ENCODE assay signal across 8 cellular contexts in genomic region chr6:136846046-136846445, GRCh38. TPM values are rescaled to one million over a fixed set of nuclear protein-coding genes. Genes with fewer than 3 reads are reported as not detected.
A peak's percentile ranks its signal among the peaks of the same experiment; 100 is the strongest.
DNase-seq lines count a peak whose midpoint lies in the region; ATAC-seq and TF ChIP-seq lines count a peak whose summit lies in the region.

No MANE protein-coding gene starts in this region.

- H3K4me1 ChIP-seq in Karpas-422 (ENCODE audit: low read length): peaks cover 4% of the 10 kb centered on the region; the same call in 1 of the 2 replicates
- no peaks in the 10 kb centered on the region for H3K4me1 ChIP-seq in neural progenitor cell

- H3K27ac Mint-ChIP-seq in neural progenitor cell: no peak overlapping the region

- H4K20me1 ChIP-seq in Karpas-422 (ENCODE audit: insufficient read depth, low read depth, low read length) (no peaks in the 10 kb centered on the region), neural progenitor cell (ENCODE audit: low read depth) (peaks cover 2% of the 10 kb centered on the region)

- H3K4me2 ChIP-seq in Karpas-422 (ENCODE audit: low read depth, low read length, poor library complexity, severe bottlenecking) (no peak overlapping the region), neural progenitor cell (no peak overlapping the region)

- H3K27me3 ChIP-seq in Karpas-422 (ENCODE audit: low read length): no peaks in the 10 kb centered on the region
- H3K27me3 ChIP-seq in neural progenitor cell: no peaks in the 10 kb centered on the region

- H3F3A ChIP-seq in neural progenitor cell (ENCODE audit: low read depth): no peaks in the 10 kb centered on the region

- H3K27ac ChIP-seq in Karpas-422 (ENCODE audit: low read length) (no peak overlapping the region), neural progenitor cell (no peak overlapping the region)

- H3K27me3 Mint-ChIP-seq in neural progenitor cell (ENCODE audit: insufficient read depth, low read depth): peaks cover 3% of the 10 kb centered on the region

- H3K36me3 Mint-ChIP-seq in neural progenitor cell: peaks cover 29% of the 10 kb centered on the region

- peaks cover 23% of the 10 kb centered on the region for H3K9me3 Mint-ChIP-seq in neural progenitor cell

- no peak overlapping the region for H3K4me3 Mint-ChIP-seq in neural progenitor cell

- H2AFZ ChIP-seq in Karpas-422 (ENCODE audit: low read length): no peak overlapping the region
- H2AFZ ChIP-seq in neural progenitor cell (replicated peaks): no peak overlapping the region

- no peak overlapping the region for H3K4me3 ChIP-seq in Karpas-422 (ENCODE audit: low read length)
- H3K4me3 ChIP-seq in epithelial cell of proximal tubule (ENCODE audit: low read depth, low read length): no peak overlapping the region
- H3K4me3 ChIP-seq in neural progenitor cell: no peak overlapping the region

- H3K9ac ChIP-seq in Karpas-422 (ENCODE audit: low read length) (no peak overlapping the region), neural progenitor cell (no peak overlapping the region)

- H3K4me1 Mint-ChIP-seq in neural progenitor cell: no peaks in the 10 kb centered on the region

- ATAC-seq in GM21515 (IDR thresholded peaks at IDR 0.05; ENCODE audit: unreplicated experiment): no peak

- no peaks in the 10 kb centered on the region; the same call in 1 of the 2 replicates for H3K36me3 ChIP-seq in Karpas-422 (ENCODE audit: insufficient read depth, low read length)
- no peaks in the 10 kb centered on the region for H3K36me3 ChIP-seq in neural progenitor cell

- H3K79me2 ChIP-seq in Karpas-422 (ENCODE audit: low read length): peaks cover 18% of the 10 kb centered on the region
- H3K79me2 ChIP-seq in neural progenitor cell (ENCODE audit: low read depth): peaks cover 3% of the 10 kb centered on the region

- H3K9me3 ChIP-seq in Karpas-422 (ENCODE audit: low read length) (no peaks in the 10 kb centered on the region), neural progenitor cell (ENCODE audit: low read depth) (no peaks in the 10 kb centered on the region)

- H3K9me2 ChIP-seq in Karpas-422 (replicated peaks; ENCODE audit: insufficient read depth, low read length): no peaks in the 10 kb centered on the region

- peak; percentile 82 for TF ChIP-seq CTCF in epithelial cell of proximal tubule (conservative IDR thresholded peaks at IDR 0.05; ENCODE audit: low read depth, low read length)
- TF ChIP-seq CTCF in neural progenitor cell (IDR thresholded peaks at IDR 0.05): peak; percentile 81

- peak; percentile 4 for DNase-seq in activated naive CD4-positive, alpha-beta T cell treated with Interleukin-2 at 50 U/mL for 16 hours
- no peak for DNase-seq in activated naive CD4-positive, alpha-beta T cell treated with anti-CD3 and anti-CD28 coated beads, Interleukin-2, amount 50 U/mL, for 16 hours
- DNase-seq in Karpas-422: peak; percentile 85
- DNase-seq in SKM-1 treated with dmso at 0.1 percent for 144 hours (lab: John Stamatoyannopoulos, UW; ENCODE audit: unreplicated experiment): peak; percentile 45
- DNase-seq in epithelial cell of proximal tubule (ENCODE audit: low read depth): no peak
- peak; percentile 61 for DNase-seq in neural progenitor cell (ENCODE audit: low spot score)
- DNase-seq in cerebellar nuclear complex (lab: John Stamatoyannopoulos, UW): no peak

RNA-seq across cellular contexts. Expression of gene PEX7, which starts 23.7 kb away (rescaled TPM):
- 13.6 and 18.0 TPM in 2 replicates for total RNA-seq in Karpas-422 (2014; rRNA removed; shearing (Covaris generic); ENCODE audit: low replicate concordance)
- total RNA-seq in epithelial cell of proximal tubule (9.1 and 12.5 TPM in 2 replicates), neural progenitor cell (ENCODE audit: low replicate concordance) (16.7 and 16.9 TPM in 2 replicates)

RNA-seq across cellular contexts. Expression of gene MAP3K5, which starts 53.8 kb away (rescaled TPM):
- total RNA-seq in Karpas-422 (2014; rRNA removed; shearing (Covaris generic); ENCODE audit: low replicate concordance): 1.0 and 1.1 TPM in 2 replicates
- total RNA-seq in epithelial cell of proximal tubule: 7.8 and 12.2 TPM in 2 replicates
- total RNA-seq in neural progenitor cell (ENCODE audit: low replicate concordance): 0.02 and 0.28 TPM in 2 replicates

Comparison
In these comparisons a context has a peak if more than half of its experiments do, and no peak if none do; other contexts are left out.
1. DNase-seq: peak in activated naive CD4-positive, alpha-beta T cell treated with Interleukin-2 at 50 U/mL for 16 hours (single experiment), Karpas-422 (single experiment), SKM-1 treated with dmso at 0.1 percent for 144 hours (single experiment) and neural progenitor cell (single experiment); none in activated naive CD4-positive, alpha-beta T cell treated with anti-CD3 and anti-CD28 coated beads, Interleukin-2, amount 50 U/mL, for 16 hours (single experiment), epithelial cell of proximal tubule (single experiment) and cerebellar nuclear complex (0 of 2).